1 cellular context compared by ENCODE assay signal in the genomic region with DNA sequence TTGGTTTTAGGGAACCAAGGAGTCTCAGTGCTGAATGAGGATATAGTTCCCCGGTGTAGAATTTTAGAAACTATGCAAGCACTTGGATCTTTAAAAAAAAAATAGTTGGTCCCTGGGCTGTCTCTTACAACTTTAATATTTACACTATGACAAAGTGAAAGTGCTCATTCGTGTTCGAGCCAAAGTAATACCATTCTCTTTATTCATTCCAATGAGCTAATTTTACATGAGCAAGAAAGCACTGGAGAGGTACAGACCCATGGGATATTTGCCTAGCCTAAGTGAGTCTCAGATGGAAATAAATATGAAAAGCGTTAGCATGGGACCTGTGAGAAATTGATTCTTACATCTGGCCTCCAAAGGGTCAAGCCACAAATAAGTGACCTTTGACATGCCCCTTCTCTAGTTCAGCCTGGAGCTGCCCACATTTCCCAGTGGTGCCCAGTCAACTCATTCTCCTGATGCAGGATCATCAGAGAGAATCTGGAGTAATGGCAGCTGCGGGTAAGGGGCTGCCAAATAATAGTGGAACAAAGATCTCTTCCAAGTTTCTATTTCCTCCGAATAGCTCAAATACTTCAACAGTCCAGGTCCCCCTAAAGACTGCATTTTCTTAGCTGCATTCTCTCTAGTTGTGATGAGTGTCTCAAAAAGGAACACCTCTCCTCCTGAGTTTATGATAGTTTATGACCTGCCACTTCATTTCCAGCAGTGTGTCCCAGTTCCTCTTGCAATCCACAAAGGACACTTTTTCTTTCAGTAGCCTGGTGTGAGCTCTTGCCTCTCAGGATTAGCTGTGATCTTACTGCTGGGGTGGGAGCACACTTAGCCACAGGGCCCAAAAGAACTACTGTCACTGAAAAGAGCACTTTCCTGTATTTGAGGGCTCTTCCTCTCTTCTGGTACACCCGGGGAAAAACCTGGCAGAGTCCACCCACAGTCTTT.
TF ChIP-seq lines count a peak whose summit lies in the region.

No MANE protein-coding gene starts in this region.

TF ChIP-seq in IMR-90, 13 proteins besides CTCF, POLR2A, EP300 and RAD21:
- TF ChIP-seq CHD1 (IDR thresholded peaks at IDR 0.05; ENCODE audit: low read depth, low read length) (no peak), NFE2L2 (IDR thresholded peaks at IDR 0.05; ENCODE audit: low read depth, low read length) (no peak), RFX5 (IDR thresholded peaks at IDR 0.05; ENCODE audit: low read depth, low read length) (no peak), SMC3 (IDR thresholded peaks at IDR 0.05; ENCODE audit: low read depth, low read length) (no peak), CEBPB (IDR thresholded peaks at IDR 0.05; ENCODE audit: low read depth, low read length) (no peak), BHLHE40 (IDR thresholded peaks at IDR 0.05; ENCODE audit: low read depth, low read length) (no peak), MXI1 (IDR thresholded peaks at IDR 0.05; ENCODE audit: borderline replicate concordance, low read depth, low read length) (no peak), FOS (IDR thresholded peaks at IDR 0.05; ENCODE audit: low read depth, low read length) (no peak), MAZ (IDR thresholded peaks at IDR 0.05; ENCODE audit: borderline replicate concordance, low read depth, low read length) (no peak), MAFK (IDR thresholded peaks at IDR 0.05; ENCODE audit: low read depth, low read length) (no peak), RCOR1 (IDR thresholded peaks at IDR 0.05; ENCODE audit: insufficient replicate concordance, low read length) (no peak)
- TF ChIP-seq, protein P1, sequence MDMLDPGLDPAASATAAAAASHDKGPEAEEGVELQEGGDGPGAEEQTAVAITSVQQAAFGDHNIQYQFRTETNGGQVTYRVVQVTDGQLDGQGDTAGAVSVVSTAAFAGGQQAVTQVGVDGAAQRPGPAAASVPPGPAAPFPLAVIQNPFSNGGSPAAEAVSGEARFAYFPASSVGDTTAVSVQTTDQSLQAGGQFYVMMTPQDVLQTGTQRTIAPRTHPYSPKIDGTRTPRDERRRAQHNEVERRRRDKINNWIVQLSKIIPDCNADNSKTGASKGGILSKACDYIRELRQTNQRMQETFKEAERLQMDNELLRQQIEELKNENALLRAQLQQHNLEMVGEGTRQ (IDR thresholded peaks at IDR 0.05; ENCODE audit: low read depth, low read length): no peak
- TF ChIP-seq, protein P2, sequence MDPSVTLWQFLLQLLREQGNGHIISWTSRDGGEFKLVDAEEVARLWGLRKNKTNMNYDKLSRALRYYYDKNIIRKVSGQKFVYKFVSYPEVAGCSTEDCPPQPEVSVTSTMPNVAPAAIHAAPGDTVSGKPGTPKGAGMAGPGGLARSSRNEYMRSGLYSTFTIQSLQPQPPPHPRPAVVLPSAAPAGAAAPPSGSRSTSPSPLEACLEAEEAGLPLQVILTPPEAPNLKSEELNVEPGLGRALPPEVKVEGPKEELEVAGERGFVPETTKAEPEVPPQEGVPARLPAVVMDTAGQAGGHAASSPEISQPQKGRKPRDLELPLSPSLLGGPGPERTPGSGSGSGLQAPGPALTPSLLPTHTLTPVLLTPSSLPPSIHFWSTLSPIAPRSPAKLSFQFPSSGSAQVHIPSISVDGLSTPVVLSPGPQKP (IDR thresholded peaks at IDR 0.05; ENCODE audit: borderline replicate concordance, low read depth, low read length): no peak
